In the genomic region with DNA sequence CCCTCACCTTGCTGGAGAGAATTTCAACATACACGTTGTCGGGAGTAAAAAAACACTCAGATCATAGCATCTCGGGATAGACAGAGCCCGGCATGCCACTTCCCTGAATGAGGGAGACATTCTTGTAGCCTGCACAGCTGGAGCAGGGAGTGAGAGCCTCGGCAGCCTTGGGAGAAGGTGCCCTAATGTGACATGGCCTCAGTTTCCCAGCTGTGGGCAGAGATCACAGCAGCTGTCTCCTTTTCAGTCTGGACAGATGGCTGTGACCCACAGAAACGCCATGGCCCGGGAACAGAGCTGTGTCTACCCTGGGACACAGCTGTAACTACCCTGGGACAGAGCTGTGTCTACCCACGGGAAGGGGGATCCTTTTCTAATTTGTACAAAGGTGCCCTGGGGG, we compare ENCODE assay signal across 1 cellular context.
TF ChIP-seq lines count a peak whose summit lies in the region.

No MANE protein-coding gene starts in this region.

TF ChIP-seq in HepG2, 621 proteins besides CTCF, POLR2A, EP300 and RAD21 (continued from another document and continues in another):
- TF ChIP-seq, protein P1, sequence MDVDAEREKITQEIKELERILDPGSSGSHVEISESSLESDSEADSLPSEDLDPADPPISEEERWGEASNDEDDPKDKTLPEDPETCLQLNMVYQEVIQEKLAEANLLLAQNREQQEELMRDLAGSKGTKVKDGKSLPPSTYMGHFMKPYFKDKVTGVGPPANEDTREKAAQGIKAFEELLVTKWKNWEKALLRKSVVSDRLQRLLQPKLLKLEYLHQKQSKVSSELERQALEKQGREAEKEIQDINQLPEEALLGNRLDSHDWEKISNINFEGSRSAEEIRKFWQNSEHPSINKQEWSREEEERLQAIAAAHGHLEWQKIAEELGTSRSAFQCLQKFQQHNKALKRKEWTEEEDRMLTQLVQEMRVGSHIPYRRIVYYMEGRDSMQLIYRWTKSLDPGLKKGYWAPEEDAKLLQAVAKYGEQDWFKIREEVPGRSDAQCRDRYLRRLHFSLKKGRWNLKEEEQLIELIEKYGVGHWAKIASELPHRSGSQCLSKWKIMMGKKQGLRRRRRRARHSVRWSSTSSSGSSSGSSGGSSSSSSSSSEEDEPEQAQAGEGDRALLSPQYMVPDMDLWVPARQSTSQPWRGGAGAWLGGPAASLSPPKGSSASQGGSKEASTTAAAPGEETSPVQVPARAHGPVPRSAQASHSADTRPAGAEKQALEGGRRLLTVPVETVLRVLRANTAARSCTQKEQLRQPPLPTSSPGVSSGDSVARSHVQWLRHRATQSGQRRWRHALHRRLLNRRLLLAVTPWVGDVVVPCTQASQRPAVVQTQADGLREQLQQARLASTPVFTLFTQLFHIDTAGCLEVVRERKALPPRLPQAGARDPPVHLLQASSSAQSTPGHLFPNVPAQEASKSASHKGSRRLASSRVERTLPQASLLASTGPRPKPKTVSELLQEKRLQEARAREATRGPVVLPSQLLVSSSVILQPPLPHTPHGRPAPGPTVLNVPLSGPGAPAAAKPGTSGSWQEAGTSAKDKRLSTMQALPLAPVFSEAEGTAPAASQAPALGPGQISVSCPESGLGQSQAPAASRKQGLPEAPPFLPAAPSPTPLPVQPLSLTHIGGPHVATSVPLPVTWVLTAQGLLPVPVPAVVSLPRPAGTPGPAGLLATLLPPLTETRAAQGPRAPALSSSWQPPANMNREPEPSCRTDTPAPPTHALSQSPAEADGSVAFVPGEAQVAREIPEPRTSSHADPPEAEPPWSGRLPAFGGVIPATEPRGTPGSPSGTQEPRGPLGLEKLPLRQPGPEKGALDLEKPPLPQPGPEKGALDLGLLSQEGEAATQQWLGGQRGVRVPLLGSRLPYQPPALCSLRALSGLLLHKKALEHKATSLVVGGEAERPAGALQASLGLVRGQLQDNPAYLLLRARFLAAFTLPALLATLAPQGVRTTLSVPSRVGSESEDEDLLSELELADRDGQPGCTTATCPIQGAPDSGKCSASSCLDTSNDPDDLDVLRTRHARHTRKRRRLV (CRISPR knock-in tag; IDR thresholded peaks at IDR 0.05): no peak
- TF ChIP-seq HOXA9 (CRISPR knock-in tag; IDR thresholded peaks at IDR 0.05; ENCODE audit: borderline replicate concordance) (no peak), FOXA1 (IDR thresholded peaks at IDR 0.05) (no peak), FOXA1 (CRISPR knock-in tag; IDR thresholded peaks at IDR 0.05) (no peak), FOXP1 (IDR thresholded peaks at IDR 0.05) (no peak), FOXP1 (CRISPR knock-in tag; IDR thresholded peaks at IDR 0.05) (no peak), HNRNPLL (IDR thresholded peaks at IDR 0.05; ENCODE audit: low read depth, low read length, poor library complexity, severe bottlenecking) (no peak), PRPF4 (IDR thresholded peaks at IDR 0.05; ENCODE audit: low read depth, low read length, poor library complexity, severe bottlenecking) (no peak), ZNF678 (CRISPR knock-in tag; IDR thresholded peaks at IDR 0.05) (no peak), ZNF749 (CRISPR knock-in tag; IDR thresholded peaks at IDR 0.05; ENCODE audit: borderline replicate concordance) (no peak), ZSCAN25 (CRISPR knock-in tag; IDR thresholded peaks at IDR 0.05) (0 out of 2 replicates have a peak, but pooled peaks have one; percentile 9), ZNF383 (CRISPR knock-in tag; IDR thresholded peaks at IDR 0.05; ENCODE audit: borderline replicate concordance) (no peak), ZNF629 (CRISPR knock-in tag; conservative IDR thresholded peaks at IDR 0.05) (no peak), ZNF136 (CRISPR knock-in tag; IDR thresholded peaks at IDR 0.05; ENCODE audit: low read depth) (no peak), ZNF264 (CRISPR knock-in tag; IDR thresholded peaks at IDR 0.05) (0 out of 2 replicates have a peak, but pooled peaks have one; percentile 2), PHF8 (CRISPR knock-in tag; IDR thresholded peaks at IDR 0.05) (no peak), SMARCC2 (IDR thresholded peaks at IDR 0.05) (no peak), POGZ (CRISPR knock-in tag; IDR thresholded peaks at IDR 0.05) (no peak), SALL1 (CRISPR knock-in tag; IDR thresholded peaks at IDR 0.05) (no peak)
- TF ChIP-seq, protein P2, sequence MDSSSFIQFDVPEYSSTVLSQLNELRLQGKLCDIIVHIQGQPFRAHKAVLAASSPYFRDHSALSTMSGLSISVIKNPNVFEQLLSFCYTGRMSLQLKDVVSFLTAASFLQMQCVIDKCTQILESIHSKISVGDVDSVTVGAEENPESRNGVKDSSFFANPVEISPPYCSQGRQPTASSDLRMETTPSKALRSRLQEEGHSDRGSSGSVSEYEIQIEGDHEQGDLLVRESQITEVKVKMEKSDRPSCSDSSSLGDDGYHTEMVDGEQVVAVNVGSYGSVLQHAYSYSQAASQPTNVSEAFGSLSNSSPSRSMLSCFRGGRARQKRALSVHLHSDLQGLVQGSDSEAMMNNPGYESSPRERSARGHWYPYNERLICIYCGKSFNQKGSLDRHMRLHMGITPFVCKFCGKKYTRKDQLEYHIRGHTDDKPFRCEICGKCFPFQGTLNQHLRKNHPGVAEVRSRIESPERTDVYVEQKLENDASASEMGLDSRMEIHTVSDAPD (CRISPR knock-in tag; IDR thresholded peaks at IDR 0.05): no peak
- TF ChIP-seq, protein P3, sequence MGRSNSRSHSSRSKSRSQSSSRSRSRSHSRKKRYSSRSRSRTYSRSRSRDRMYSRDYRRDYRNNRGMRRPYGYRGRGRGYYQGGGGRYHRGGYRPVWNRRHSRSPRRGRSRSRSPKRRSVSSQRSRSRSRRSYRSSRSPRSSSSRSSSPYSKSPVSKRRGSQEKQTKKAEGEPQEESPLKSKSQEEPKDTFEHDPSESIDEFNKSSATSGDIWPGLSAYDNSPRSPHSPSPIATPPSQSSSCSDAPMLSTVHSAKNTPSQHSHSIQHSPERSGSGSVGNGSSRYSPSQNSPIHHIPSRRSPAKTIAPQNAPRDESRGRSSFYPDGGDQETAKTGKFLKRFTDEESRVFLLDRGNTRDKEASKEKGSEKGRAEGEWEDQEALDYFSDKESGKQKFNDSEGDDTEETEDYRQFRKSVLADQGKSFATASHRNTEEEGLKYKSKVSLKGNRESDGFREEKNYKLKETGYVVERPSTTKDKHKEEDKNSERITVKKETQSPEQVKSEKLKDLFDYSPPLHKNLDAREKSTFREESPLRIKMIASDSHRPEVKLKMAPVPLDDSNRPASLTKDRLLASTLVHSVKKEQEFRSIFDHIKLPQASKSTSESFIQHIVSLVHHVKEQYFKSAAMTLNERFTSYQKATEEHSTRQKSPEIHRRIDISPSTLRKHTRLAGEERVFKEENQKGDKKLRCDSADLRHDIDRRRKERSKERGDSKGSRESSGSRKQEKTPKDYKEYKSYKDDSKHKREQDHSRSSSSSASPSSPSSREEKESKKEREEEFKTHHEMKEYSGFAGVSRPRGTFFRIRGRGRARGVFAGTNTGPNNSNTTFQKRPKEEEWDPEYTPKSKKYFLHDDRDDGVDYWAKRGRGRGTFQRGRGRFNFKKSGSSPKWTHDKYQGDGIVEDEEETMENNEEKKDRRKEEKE (IDR thresholded peaks at IDR 0.05): no peak
- TF ChIP-seq, protein P4, sequence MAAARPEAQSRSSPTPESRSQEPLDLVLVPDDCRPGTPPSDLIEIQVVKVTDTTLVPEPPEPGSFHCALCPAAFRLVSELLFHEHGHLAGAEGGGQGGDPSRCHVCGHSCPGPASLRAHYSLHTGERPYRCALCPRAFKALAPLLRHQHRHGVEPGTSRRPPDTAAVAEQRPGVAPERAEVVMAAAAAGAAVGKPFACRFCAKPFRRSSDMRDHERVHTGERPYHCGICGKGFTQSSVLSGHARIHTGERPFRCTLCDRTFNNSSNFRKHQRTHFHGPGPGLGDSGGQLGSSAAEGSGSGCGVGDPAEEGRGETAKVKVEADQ (CRISPR knock-in tag; IDR thresholded peaks at IDR 0.05; ENCODE audit: borderline replicate concordance): no peak
- TF ChIP-seq, protein P5, sequence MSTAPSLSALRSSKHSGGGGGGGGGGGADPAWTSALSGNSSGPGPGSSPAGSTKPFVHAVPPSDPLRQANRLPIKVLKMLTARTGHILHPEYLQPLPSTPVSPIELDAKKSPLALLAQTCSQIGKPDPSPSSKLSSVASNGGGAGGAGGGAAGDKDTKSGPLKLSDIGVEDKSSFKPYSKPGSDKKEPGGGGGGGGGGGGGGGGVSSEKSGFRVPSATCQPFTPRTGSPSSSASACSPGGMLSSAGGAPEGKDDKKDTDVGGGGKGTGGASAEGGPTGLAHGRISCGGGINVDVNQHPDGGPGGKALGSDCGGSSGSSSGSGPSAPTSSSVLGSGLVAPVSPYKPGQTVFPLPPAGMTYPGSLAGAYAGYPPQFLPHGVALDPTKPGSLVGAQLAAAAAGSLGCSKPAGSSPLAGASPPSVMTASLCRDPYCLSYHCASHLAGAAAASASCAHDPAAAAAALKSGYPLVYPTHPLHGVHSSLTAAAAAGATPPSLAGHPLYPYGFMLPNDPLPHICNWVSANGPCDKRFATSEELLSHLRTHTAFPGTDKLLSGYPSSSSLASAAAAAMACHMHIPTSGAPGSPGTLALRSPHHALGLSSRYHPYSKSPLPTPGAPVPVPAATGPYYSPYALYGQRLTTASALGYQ (CRISPR knock-in tag; IDR thresholded peaks at IDR 0.05): no peak
- TF ChIP-seq, protein P6, sequence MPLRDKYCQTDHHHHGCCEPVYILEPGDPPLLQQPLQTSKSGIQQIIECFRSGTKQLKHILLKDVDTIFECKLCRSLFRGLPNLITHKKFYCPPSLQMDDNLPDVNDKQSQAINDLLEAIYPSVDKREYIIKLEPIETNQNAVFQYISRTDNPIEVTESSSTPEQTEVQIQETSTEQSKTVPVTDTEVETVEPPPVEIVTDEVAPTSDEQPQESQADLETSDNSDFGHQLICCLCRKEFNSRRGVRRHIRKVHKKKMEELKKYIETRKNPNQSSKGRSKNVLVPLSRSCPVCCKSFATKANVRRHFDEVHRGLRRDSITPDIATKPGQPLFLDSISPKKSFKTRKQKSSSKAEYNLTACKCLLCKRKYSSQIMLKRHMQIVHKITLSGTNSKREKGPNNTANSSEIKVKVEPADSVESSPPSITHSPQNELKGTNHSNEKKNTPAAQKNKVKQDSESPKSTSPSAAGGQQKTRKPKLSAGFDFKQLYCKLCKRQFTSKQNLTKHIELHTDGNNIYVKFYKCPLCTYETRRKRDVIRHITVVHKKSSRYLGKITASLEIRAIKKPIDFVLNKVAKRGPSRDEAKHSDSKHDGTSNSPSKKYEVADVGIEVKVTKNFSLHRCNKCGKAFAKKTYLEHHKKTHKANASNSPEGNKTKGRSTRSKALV (CRISPR knock-in tag; IDR thresholded peaks at IDR 0.05): no peak
- TF ChIP-seq, protein P7, sequence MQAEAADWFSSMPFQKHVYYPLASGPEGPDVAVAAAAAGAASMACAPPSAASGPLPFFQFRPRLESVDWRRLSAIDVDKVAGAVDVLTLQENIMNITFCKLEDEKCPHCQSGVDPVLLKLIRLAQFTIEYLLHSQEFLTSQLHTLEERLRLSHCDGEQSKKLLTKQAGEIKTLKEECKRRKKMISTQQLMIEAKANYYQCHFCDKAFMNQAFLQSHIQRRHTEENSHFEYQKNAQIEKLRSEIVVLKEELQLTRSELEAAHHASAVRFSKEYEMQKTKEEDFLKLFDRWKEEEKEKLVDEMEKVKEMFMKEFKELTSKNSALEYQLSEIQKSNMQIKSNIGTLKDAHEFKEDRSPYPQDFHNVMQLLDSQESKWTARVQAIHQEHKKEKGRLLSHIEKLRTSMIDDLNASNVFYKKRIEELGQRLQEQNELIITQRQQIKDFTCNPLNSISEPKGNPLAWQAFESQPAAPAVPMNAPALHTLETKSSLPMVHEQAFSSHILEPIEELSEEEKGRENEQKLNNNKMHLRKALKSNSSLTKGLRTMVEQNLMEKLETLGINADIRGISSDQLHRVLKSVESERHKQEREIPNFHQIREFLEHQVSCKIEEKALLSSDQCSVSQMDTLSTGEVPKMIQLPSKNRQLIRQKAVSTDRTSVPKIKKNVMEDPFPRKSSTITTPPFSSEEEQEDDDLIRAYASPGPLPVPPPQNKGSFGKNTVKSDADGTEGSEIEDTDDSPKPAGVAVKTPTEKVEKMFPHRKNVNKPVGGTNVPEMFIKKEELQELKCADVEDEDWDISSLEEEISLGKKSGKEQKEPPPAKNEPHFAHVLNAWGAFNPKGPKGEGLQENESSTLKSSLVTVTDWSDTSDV (CRISPR knock-in tag; IDR thresholded peaks at IDR 0.05): no peak
- TF ChIP-seq, protein P8, sequence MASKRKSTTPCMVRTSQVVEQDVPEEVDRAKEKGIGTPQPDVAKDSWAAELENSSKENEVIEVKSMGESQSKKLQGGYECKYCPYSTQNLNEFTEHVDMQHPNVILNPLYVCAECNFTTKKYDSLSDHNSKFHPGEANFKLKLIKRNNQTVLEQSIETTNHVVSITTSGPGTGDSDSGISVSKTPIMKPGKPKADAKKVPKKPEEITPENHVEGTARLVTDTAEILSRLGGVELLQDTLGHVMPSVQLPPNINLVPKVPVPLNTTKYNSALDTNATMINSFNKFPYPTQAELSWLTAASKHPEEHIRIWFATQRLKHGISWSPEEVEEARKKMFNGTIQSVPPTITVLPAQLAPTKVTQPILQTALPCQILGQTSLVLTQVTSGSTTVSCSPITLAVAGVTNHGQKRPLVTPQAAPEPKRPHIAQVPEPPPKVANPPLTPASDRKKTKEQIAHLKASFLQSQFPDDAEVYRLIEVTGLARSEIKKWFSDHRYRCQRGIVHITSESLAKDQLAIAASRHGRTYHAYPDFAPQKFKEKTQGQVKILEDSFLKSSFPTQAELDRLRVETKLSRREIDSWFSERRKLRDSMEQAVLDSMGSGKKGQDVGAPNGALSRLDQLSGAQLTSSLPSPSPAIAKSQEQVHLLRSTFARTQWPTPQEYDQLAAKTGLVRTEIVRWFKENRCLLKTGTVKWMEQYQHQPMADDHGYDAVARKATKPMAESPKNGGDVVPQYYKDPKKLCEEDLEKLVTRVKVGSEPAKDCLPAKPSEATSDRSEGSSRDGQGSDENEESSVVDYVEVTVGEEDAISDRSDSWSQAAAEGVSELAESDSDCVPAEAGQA (IDR thresholded peaks at IDR 0.05; ENCODE audit: low read depth): no peak
- TF ChIP-seq, protein P8 (CRISPR knock-in tag; IDR thresholded peaks at IDR 0.05; ENCODE audit: borderline replicate concordance): no peak
